ENCODE assay signal across 8 cellular contexts in the genomic region with DNA sequence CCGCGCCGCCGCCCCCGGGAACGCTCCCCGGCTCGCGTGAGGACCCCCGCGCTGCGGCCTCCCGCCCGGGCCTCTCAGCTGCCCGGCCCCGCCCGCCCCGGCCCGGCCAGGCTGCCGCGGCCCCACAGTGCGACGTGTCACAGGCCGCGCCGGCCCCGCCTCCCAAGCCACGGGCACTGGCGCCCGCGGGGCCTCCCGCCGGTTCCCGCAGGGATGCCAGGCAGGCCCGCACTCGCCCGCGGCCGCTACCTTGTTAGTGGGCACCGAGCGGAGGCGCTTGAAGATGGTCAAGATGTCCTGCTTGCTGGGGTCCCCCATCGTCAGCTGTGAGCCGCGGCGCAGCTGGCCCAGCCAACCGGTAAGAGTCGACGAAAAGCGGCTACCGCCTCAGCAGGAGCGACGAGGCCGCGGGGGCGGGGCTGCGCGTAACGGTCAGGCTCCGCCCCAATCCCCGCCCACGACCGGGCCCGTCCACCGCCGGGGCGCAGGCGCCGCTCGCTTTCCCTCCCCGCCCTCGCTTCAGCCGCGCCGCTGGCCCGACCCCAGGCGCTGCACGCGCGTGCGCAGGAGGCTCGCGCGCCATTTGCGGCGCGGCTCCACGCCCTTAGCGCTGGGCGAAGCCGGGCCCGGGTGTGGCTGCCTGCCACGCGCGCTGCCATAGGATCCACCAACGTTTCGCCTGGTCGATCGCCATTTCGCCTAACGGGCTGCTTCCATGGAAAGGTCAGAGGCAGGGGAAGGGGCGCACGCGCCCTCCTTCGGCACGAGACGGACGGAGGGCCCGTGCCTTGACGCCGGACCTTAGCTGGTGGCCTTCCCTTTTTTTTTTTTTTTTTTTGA. TPM values are rescaled to one million over a fixed set of nuclear protein-coding genes. Genes with fewer than 3 reads are reported as not detected.
DNase-seq lines count a peak whose midpoint lies in the region; ATAC-seq, FAIRE-seq and TF ChIP-seq lines count a peak whose summit lies in the region.

A gene with protein sequence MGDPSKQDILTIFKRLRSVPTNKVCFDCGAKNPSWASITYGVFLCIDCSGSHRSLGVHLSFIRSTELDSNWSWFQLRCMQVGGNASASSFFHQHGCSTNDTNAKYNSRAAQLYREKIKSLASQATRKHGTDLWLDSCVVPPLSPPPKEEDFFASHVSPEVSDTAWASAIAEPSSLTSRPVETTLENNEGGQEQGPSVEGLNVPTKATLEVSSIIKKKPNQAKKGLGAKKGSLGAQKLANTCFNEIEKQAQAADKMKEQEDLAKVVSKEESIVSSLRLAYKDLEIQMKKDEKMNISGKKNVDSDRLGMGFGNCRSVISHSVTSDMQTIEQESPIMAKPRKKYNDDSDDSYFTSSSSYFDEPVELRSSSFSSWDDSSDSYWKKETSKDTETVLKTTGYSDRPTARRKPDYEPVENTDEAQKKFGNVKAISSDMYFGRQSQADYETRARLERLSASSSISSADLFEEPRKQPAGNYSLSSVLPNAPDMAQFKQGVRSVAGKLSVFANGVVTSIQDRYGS (minus strand): TSS at position 409 of the 840 bp plus-strand sequence. CDS start 91 bp downstream, at position 318.

- peak within 1 kb of the TSS; percentile 90 to 95 (median 94) for H3K4me3 Mint-ChIP-seq in nephron

- TF ChIP-seq POLR2A in H54 (IDR thresholded peaks at IDR 0.05; ENCODE audit: low read depth, low read length), result peak; percentile 72; the same call in 1 of the 2 replicates

- no peaks in the 10 kb centered on the region for H3K9me3 Mint-ChIP-seq in nephron

- H3K36me3 Mint-ChIP-seq in nephron (ENCODE audit: low read depth), result peaks cover 5% of the 10 kb centered on the region

- no peaks in the 10 kb centered on the region for H3K27me3 Mint-ChIP-seq in nephron (ENCODE audit: low read depth)

- FAIRE-seq in H54 (lab: Jason Lieb, UNC), result peak; percentile 53

- TF ChIP-seq CTCF in fibroblast of the aortic adventitia (IDR thresholded peaks at IDR 0.05; ENCODE audit: insufficient read depth, low read length), result no peak
- TF ChIP-seq CTCF in nephron (IDR thresholded peaks at IDR 0.05; ENCODE audit: unreplicated experiment in 3 of 3), result no peak

- ATAC-seq in stimulated activated naive CD8-positive, alpha-beta T cell treated with anti-CD3 and anti-CD28 coated beads, Interleukin-15, Interleukin-2, amounts not matched to agents 100 U/mL and 50 U/mL, for 24 hours, result peak; percentile 87

- H3K4me3 ChIP-seq in fibroblast of the aortic adventitia (ENCODE audit: low read depth, low read length), result peak within 1 kb of the TSS; percentile 94

- H3K27ac Mint-ChIP-seq in nephron, result peak within 1 kb of the TSS; percentile 90 to 94 (median 92)

- DNase-seq in EL (peak; percentile 92), H54 (ENCODE audit: insufficient read length, low spot score) (peak; percentile 86), M059J (ENCODE audit: low read depth) (peak; percentile 83), SHP77 treated with DMSO at 0.1 percent for 48 hours (lab: John Stamatoyannopoulos, UW) (peak; percentile 67), fibroblast of the aortic adventitia (ENCODE audit: low read depth) (peak; percentile 89)
- peak; percentile 98 for DNase-seq in activated effector memory CD4-positive, alpha-beta T cell treated with anti-CD3 and anti-CD28 coated beads, Interleukin-2, amount 50 U/mL, for 16 hours
- peak; percentile 98 for DNase-seq in stimulated activated naive CD8-positive, alpha-beta T cell treated with anti-CD3 and anti-CD28 coated beads, Interleukin-15, Interleukin-2, amounts not matched to agents 100 U/mL and 50 U/mL, for 24 hours

- H3K4me1 Mint-ChIP-seq in nephron, result peaks cover 15% of the 10 kb centered on the region

RNA-seq across cellular contexts. Expression of the gene that starts here (rescaled TPM):
- total RNA-seq in M059J (2014; rRNA removed; shearing (Covaris generic)), result 41.2 and 64.6 TPM in 2 replicates
- 34.9 and 69.3 TPM in 2 replicates for total RNA-seq in fibroblast of the aortic adventitia (ENCODE audit: low replicate concordance)

Comparison
In these comparisons a context has a peak if more than half of its experiments do, and no peak if none do; other contexts are left out.
1. Peak in every context shown above with its lines: DNase-seq, ATAC-seq and H3K4me3 ChIP-seq.